19 cellular contexts compared by ENCODE assay signal in the genomic region with DNA sequence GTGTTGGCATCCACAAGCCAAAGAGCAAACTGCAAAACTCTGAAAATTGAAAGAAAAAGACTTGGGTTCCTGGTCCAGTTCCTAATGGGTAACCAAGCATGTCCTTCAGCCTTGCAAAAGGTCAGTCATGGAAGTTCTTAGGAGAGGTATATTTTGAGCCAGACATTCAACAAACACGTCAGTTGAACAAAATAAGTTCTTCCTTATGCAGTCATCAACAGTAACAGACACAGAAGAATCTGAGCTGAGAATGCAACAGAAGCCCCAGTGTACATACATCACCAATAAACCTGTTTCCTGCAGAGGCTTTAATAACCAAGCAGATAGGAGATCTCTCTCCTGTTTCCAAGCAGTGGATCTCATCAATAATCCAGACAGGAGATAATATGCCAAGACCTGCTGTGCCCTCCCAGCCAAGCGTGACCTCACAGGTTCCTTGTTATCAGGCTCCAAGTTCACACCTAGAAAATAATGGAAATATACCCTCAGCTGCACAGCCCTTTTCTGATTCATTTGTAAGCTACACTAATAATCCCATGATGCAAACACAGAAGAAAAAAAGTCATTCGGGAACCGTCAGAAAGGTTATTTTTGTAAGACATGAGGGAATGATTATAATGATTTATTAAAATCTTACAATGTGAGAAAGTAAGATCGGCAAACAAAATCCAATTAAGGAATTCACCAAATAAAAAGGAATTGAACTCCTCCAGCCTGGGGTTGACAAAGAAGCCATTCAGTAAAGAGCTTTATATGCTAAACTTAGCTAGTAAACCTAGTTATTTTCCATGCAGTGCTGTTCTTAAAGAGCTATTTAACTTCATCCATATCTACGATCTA.
DNase-seq lines count a peak whose midpoint lies in the region; ATAC-seq and TF ChIP-seq lines count a peak whose summit lies in the region.
"Had no signal": no experiment of that assay in that cellular context is flagged by ENCODE, and none has a peak within 500 bp of the region (broad histone marks: within the 10 kb centered on the region; RNA-seq: fewer than 3 reads in every experiment).

No MANE protein-coding gene starts in this region.

- no peak for ATAC-seq in GM18867 (IDR thresholded peaks at IDR 0.05; ENCODE audit: unreplicated experiment)
- ATAC-seq in HG03457 (IDR thresholded peaks at IDR 0.05; ENCODE audit: unreplicated experiment): no peak
- ATAC-seq: activated CD4-positive, alpha-beta T cell treated with anti-CD3 and anti-CD28 coated beads for 36 hours; foreskin keratinocyte; left lung; stimulated activated memory B cell treated with anti-CD40 and anti-IgM and Interleukin-4, amounts not matched to agents 10 μg/mL and 1 μg/mL and 100 μg/mL, for 72 hours had no signal

- no peak overlapping the region for H3K4me3 ChIP-seq in kidney epithelial cell (ENCODE audit: low read depth, low read length)
- H3K4me3 ChIP-seq: left lung, pancreas had no signal

- no peaks in the 10 kb centered on the region for H3K36me3 ChIP-seq in kidney epithelial cell (ENCODE audit: control insufficient read depth, insufficient read depth, low read length)
- H3K36me3 ChIP-seq: left lung, pancreas had no signal

- DNase-seq in DMS79 treated with DMSO at 0.1 percent for 48 hours (lab: John Stamatoyannopoulos, UW): peak; percentile 27
- no peak for DNase-seq in DMS79 (lab: John Stamatoyannopoulos, UW)
- DNase-seq in SK-N-DZ (ENCODE audit: low spot score): peak; percentile 12
- peak; percentile 31 for DNase-seq in kidney epithelial cell (ENCODE audit: low read depth)
- DNase-seq in stromal cell of bone marrow (ENCODE audit: low read depth): peak; percentile 31
- DNase-seq in GM19238 (ENCODE audit: insufficient read length, low spot score): no peak
- DNase-seq: activated CD4-positive, alpha-beta T cell treated with anti-CD3 and anti-CD28 coated beads for 36 hours; activated effector memory CD4-positive, alpha-beta T cell treated with anti-CD3 and anti-CD28 coated beads, Interleukin-2, amount 50 U/mL, for 16 hours; C1 segment of cervical spinal cord; foreskin keratinocyte; left lung; NCI-H1694; NCI-H510A; OCI-M1; pancreas; trophoblast cell had no signal

- H3K27me3 ChIP-seq in kidney epithelial cell (ENCODE audit: control insufficient read depth, insufficient read depth, low read length): no peaks in the 10 kb centered on the region
- H3K27me3 ChIP-seq: pancreas had no signal

- TF ChIP-seq CTCF in kidney epithelial cell (IDR thresholded peaks at IDR 0.05; ENCODE audit: insufficient read depth, low read length, poor library complexity, severe bottlenecking): no peak

Comparison
In these comparisons a context has a peak if more than half of its experiments do, and no peak if none do; other contexts are left out.
1. DNase-seq: peak in DMS79 treated with DMSO at 0.1 percent for 48 hours (single experiment), SK-N-DZ (single experiment), kidney epithelial cell (single experiment) and stromal cell of bone marrow (single experiment); none in DMS79 (single experiment) and GM19238 (single experiment).